8 cellular contexts compared by ENCODE assay signal in the genomic region with DNA sequence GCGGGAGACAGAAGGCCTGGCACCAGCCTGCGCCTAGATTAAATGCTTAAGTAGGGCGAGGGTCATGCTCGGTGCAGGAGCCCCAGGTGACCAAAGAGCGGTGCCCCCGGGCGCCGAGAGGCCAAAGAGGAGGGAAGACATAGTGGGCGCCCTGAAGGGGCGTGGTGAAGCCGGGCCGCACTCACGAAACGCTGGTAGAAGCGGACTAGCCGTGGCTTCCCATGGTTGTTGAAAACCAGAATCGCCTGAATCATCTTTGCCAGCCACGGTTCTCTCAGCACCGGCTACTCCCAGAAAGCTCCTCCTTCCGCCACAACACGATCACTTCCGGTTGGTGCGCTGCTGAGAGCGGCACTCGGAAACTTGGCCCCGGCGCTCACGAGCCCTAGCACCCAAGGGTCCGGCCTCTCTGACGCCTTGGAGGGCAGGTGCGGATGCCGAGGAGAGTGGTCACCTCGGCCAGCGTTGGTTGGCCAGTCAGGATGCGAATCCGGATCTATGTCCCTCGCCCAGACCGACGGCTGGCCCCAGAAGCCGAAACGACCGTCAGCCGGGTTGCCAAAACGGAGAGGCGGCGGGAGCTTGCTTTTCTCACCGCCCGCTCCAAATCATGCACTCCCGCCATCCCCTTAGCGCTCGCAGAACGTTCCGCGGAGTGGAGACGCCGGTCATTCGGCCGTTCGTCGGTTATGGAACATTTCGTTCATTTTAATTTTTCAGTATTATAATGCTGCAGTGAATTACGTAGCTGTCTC. TPM values are rescaled to one million over a fixed set of nuclear protein-coding genes. Genes with fewer than 3 reads are reported as not detected.
A peak's percentile ranks its signal among the peaks of the same experiment; 100 is the strongest.
DNase-seq lines count a peak whose midpoint lies in the region; ATAC-seq, FAIRE-seq and TF ChIP-seq lines count a peak whose summit lies in the region.

A gene (minus strand): TSS at position 299 of the 755 bp plus-strand sequence. CDS start 45 bp downstream, at position 254.

- H3K9me3 ChIP-seq in liver (ENCODE audit: control insufficient read depth in 4 of 4, low read length in 3 of 4), result no peaks in the 10 kb centered on the region

- peaks cover 2 to 21% (median 8%) of the 10 kb centered on the region in 4 donors for H3K4me1 ChIP-seq in liver (ENCODE audit: control insufficient read depth in 4 of 4, insufficient read depth in 4 of 4, low read length in 3 of 4)

- H3K27me3 ChIP-seq in BJ (ENCODE audit: control insufficient read depth, insufficient read depth, low read length), result no peaks in the 10 kb centered on the region
- no peaks in the 10 kb centered on the region for H3K27me3 ChIP-seq in liver (ENCODE audit: control insufficient read depth in 4 of 4, insufficient read depth in 4 of 4, low read length in 3 of 4)

- CTCF ChIA-PET in BJ (lab: Yijun Ruan, JAX), result interaction anchor here (1.0 to 1.3 kb wide), 5 partner anchors 17 to 154 kb away, joined by 3 to 4 read pairs (median 3); no protein-coding TSS in a partner anchor

- peak; percentile 50 to 64 for TF ChIP-seq RAD21 in liver (IDR thresholded peaks at IDR 0.05)

- peak within 1 kb of the TSS; percentile 88 to 96 for H3K27ac ChIP-seq in liver (ENCODE audit: low read depth in 1 of 2, low read length in 2 of 2)

- no peak for TF ChIP-seq CTCF in BJ (IDR thresholded peaks at IDR 0.05; ENCODE audit: insufficient read depth, low read depth, low read length)
- TF ChIP-seq CTCF in liver (IDR thresholded peaks at IDR 0.05; ENCODE audit: low read depth, low read length, missing input control), result no peak

- no peaks in the 10 kb centered on the region for H3K36me3 ChIP-seq in BJ (ENCODE audit: control insufficient read depth, insufficient read depth, low read length)
- peaks cover 0 to 6% (median 2%) of the 10 kb centered on the region in 4 donors for H3K36me3 ChIP-seq in liver (ENCODE audit: control insufficient read depth in 4 of 4, insufficient read depth in 3 of 4, low read depth in 1 of 4, low read length in 3 of 4)

- H3K9ac ChIP-seq in liver (ENCODE audit: low read depth in 1 of 2, low read length in 2 of 2), result peak within 1 kb of the TSS; percentile 97 to 99

- DNase-seq in BJ (ENCODE audit: low read depth), result peak; percentile 41
- peak; percentile 76 for DNase-seq in GM19239 (ENCODE audit: insufficient read length, low spot score)
- peak; percentile 89 for DNase-seq in NCI-H526 treated with DMSO at 0.1 percent for 48 hours (lab: John Stamatoyannopoulos, UW)
- peak; percentile 88 for DNase-seq in activated CD4-positive, alpha-beta T cell treated with anti-CD3 and anti-CD28 coated beads, Interleukin-2, amount 50 U/mL, for 24 hours (ENCODE audit: low read depth in 1 of 2, low spot score in 1 of 2)
- peak; percentile 85 to 95 for DNase-seq in dermis microvascular lymphatic vessel endothelial cell (ENCODE audit: low read depth in 2 of 2)
- peak; percentile 93 for DNase-seq in stimulated activated CD4-positive, alpha-beta T cell treated with anti-CD3 and anti-CD28 coated beads, Interleukin-4, amount 100 ng/mL, for 24 hours

- H3K4me3 ChIP-seq in BJ (ENCODE audit: low read depth, low read length), result peak within 1 kb of the TSS; percentile 55
- H3K4me3 ChIP-seq in liver (ENCODE audit: low read depth in 1 of 3, low read length in 3 of 3), result peak within 1 kb of the TSS; percentile 73 to 99 (median 86)

- FAIRE-seq in GM19239 (lab: Jason Lieb, UNC), result peak; percentile 93

- POLR2A ChIA-PET in BJ (lab: Charles Lee), result interaction anchor here (0.5 to 0.8 kb wide), 3 partner anchors 19 to 939 kb away, joined by 4 to 5 read pairs (median 4); a partner anchor contains a TSS

- ATAC-seq in HG03457 (IDR thresholded peaks at IDR 0.05; ENCODE audit: unreplicated experiment), result peak; percentile 82

- under 1% methylated on average over 62 of the region's 62 CpGs for WGBS in liver

TF ChIP-seq in liver, 16 proteins besides CTCF, POLR2A, EP300 and RAD21:
- TF ChIP-seq GABPA (IDR thresholded peaks at IDR 0.05 in 1 of 2, conservative IDR thresholded peaks at IDR 0.05 in 1 of 2), result peak; percentile 97 to 99
- no peak for TF ChIP-seq FOXA2 (IDR thresholded peaks at IDR 0.05)
- TF ChIP-seq, protein P1, sequence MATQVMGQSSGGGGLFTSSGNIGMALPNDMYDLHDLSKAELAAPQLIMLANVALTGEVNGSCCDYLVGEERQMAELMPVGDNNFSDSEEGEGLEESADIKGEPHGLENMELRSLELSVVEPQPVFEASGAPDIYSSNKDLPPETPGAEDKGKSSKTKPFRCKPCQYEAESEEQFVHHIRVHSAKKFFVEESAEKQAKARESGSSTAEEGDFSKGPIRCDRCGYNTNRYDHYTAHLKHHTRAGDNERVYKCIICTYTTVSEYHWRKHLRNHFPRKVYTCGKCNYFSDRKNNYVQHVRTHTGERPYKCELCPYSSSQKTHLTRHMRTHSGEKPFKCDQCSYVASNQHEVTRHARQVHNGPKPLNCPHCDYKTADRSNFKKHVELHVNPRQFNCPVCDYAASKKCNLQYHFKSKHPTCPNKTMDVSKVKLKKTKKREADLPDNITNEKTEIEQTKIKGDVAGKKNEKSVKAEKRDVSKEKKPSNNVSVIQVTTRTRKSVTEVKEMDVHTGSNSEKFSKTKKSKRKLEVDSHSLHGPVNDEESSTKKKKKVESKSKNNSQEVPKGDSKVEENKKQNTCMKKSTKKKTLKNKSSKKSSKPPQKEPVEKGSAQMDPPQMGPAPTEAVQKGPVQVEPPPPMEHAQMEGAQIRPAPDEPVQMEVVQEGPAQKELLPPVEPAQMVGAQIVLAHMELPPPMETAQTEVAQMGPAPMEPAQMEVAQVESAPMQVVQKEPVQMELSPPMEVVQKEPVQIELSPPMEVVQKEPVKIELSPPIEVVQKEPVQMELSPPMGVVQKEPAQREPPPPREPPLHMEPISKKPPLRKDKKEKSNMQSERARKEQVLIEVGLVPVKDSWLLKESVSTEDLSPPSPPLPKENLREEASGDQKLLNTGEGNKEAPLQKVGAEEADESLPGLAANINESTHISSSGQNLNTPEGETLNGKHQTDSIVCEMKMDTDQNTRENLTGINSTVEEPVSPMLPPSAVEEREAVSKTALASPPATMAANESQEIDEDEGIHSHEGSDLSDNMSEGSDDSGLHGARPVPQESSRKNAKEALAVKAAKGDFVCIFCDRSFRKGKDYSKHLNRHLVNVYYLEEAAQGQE (IDR thresholded peaks at IDR 0.05), result peak; percentile 59
- TF ChIP-seq RXRA (IDR thresholded peaks at IDR 0.05), result peak; percentile 88 to 92
- peak in 1 of 2 donors; percentile 52 for TF ChIP-seq JUND (IDR thresholded peaks at IDR 0.05)
- TF ChIP-seq SP1 (IDR thresholded peaks at IDR 0.05), result peak; percentile 78
- TF ChIP-seq, protein P2, sequence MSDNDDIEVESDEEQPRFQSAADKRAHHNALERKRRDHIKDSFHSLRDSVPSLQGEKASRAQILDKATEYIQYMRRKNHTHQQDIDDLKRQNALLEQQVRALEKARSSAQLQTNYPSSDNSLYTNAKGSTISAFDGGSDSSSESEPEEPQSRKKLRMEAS (IDR thresholded peaks at IDR 0.05), result peak; percentile 77
- peak; percentile 87 for TF ChIP-seq TAF1 (conservative IDR thresholded peaks at IDR 0.05)
- TF ChIP-seq HNF4G (IDR thresholded peaks at IDR 0.05), result no peak
- peak in 1 of 2 donors; percentile 51 for TF ChIP-seq EGR1 (IDR thresholded peaks at IDR 0.05; ENCODE audit: low read depth in 2 of 2)
- TF ChIP-seq, protein P3, sequence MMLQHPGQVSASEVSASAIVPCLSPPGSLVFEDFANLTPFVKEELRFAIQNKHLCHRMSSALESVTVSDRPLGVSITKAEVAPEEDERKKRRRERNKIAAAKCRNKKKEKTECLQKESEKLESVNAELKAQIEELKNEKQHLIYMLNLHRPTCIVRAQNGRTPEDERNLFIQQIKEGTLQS (IDR thresholded peaks at IDR 0.05), result peak; percentile 31
- TF ChIP-seq, protein P4, sequence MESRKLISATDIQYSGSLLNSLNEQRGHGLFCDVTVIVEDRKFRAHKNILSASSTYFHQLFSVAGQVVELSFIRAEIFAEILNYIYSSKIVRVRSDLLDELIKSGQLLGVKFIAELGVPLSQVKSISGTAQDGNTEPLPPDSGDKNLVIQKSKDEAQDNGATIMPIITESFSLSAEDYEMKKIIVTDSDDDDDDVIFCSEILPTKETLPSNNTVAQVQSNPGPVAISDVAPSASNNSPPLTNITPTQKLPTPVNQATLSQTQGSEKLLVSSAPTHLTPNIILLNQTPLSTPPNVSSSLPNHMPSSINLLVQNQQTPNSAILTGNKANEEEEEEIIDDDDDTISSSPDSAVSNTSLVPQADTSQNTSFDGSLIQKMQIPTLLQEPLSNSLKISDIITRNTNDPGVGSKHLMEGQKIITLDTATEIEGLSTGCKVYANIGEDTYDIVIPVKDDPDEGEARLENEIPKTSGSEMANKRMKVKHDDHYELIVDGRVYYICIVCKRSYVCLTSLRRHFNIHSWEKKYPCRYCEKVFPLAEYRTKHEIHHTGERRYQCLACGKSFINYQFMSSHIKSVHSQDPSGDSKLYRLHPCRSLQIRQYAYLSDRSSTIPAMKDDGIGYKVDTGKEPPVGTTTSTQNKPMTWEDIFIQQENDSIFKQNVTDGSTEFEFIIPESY (IDR thresholded peaks at IDR 0.05), result peak; percentile 29
- no peak for TF ChIP-seq FOXA1 (IDR thresholded peaks at IDR 0.05)
- peak; percentile 48 to 60 for TF ChIP-seq HNF4A (conservative IDR thresholded peaks at IDR 0.05)
- peak; percentile 74 for TF ChIP-seq NR2F2 (IDR thresholded peaks at IDR 0.05)
- TF ChIP-seq YY1 (IDR thresholded peaks at IDR 0.05), result peak; percentile 94

RNA-seq across cellular contexts. Expression of the gene that starts here (rescaled TPM):
- polyA plus RNA-seq in BJ (2011; rRNA removed) (23.5 and 37.2 TPM in 2 replicates), liver (10 to 100 TPM in 1 of 2 donors, 1 to 10 TPM in 1; 8.4 to 27.6 TPM)
- 27.8 and 34.7 TPM in 2 replicates for polyA minus RNA-seq in BJ (2011; rRNA and poly(A)+ RNA removed)
- total RNA-seq in dermis microvascular lymphatic vessel endothelial cell (40.8 and 42.2 TPM in 2 replicates), liver (10 to 100 TPM; 24.1 to 73.5 TPM)

Comparison
In these comparisons a context has a peak if more than half of its experiments do, and no peak if none do; other contexts are left out.
1. Peak in every context shown above with its lines: DNase-seq, ATAC-seq, H3K4me3 ChIP-seq and H3K27ac ChIP-seq.
2. DNase-seq: peak in every context shown above with its lines; median percentile 93 in stimulated activated CD4-positive, alpha-beta T cell treated with anti-CD3 and anti-CD28 coated beads, Interleukin-4, amount 100 ng/mL, for 24 hours; 90 in dermis microvascular lymphatic vessel endothelial cell; 89 in NCI-H526 treated with DMSO at 0.1 percent for 48 hours; 88 in activated CD4-positive, alpha-beta T cell treated with anti-CD3 and anti-CD28 coated beads, Interleukin-2, amount 50 U/mL, for 24 hours; 76 in GM19239; 41 in BJ.